8 cellular contexts compared by ENCODE assay signal in the genomic region with DNA sequence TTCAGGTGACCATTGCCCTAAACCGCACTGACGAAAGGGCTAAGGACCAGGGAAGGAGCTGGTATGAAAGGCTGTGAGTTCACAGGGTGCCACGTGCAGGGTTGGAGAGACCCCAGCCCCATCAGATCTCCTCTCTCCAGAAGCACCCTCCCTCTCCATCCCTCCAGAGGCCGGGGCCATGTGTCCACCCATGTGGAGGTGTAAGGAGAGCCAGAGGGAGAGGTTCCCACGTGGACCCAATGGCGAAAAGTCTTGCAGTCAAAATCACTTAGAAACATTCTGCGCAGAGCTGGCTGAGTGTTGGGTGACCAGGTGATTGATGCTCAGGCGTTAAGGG.
DNase-seq lines count a peak whose midpoint lies in the region; ATAC-seq and TF ChIP-seq lines count a peak whose summit lies in the region.

No MANE protein-coding gene starts in this region.

- no peak for TF ChIP-seq CTCF in BE2C (IDR thresholded peaks at IDR 0.05; ENCODE audit: low read depth, low read length)

- no peak overlapping the region for H3K27ac ChIP-seq in stomach smooth muscle (ENCODE audit: low read length)

- H3K4me1 ChIP-seq in stomach smooth muscle (ENCODE audit: control insufficient read depth, insufficient read depth, low read length), result peaks cover 27% of the 10 kb centered on the region
- no peaks in the 10 kb centered on the region for H3K4me1 ChIP-seq in BE2C

- ATAC-seq in HG02759 (IDR thresholded peaks at IDR 0.05; ENCODE audit: unreplicated experiment), result peak; percentile 2

- peaks cover 14% of the 10 kb centered on the region for H3K4me1 Mint-ChIP-seq in activated naive CD8-positive, alpha-beta T cell treated with anti-CD3 and anti-CD28 coated beads for 36 hours

- peak overlapping the region; percentile 13 for H3K4me3 Mint-ChIP-seq in activated naive CD8-positive, alpha-beta T cell treated with anti-CD3 and anti-CD28 coated beads for 36 hours

- H3K27me3 Mint-ChIP-seq in activated naive CD8-positive, alpha-beta T cell treated with anti-CD3 and anti-CD28 coated beads for 36 hours, result peaks cover 65% of the 10 kb centered on the region

- H3K4me3 ChIP-seq in iPS-18c (ENCODE audit: insufficient read depth, low read depth, low read length), result peak overlapping the region; percentile 72; the same call in 1 of the 2 replicates
- H3K4me3 ChIP-seq in stomach smooth muscle (ENCODE audit: low read length in 2 of 2), result peak overlapping the region; percentile 75 to 79
- no peak overlapping the region for H3K4me3 ChIP-seq in BE2C (ENCODE audit: low read depth, low read length)

- H3K27me3 ChIP-seq in stomach smooth muscle (ENCODE audit: control insufficient read depth in 1 of 2, insufficient read depth in 2 of 2, low read length in 2 of 2), result no peaks in the 10 kb centered on the region
- peaks cover 62% of the 10 kb centered on the region for H3K27me3 ChIP-seq in BE2C

- no peak overlapping the region for H3K27ac Mint-ChIP-seq in activated naive CD8-positive, alpha-beta T cell treated with anti-CD3 and anti-CD28 coated beads for 36 hours

- H3K9me3 ChIP-seq in iPS-18c (ENCODE audit: control insufficient read depth, insufficient read depth, low read length) (peaks cover 2% of the 10 kb centered on the region), stomach smooth muscle (ENCODE audit: control insufficient read depth in 2 of 2, low read length in 2 of 2) (no peaks in the 10 kb centered on the region), BE2C (no peaks in the 10 kb centered on the region)

- peak overlapping the region; percentile 43 for H3K9ac ChIP-seq in stomach smooth muscle (ENCODE audit: low read length in 2 of 2)

- H3K36me3 Mint-ChIP-seq in activated naive CD8-positive, alpha-beta T cell treated with anti-CD3 and anti-CD28 coated beads for 36 hours, result no peaks in the 10 kb centered on the region

- DNase-seq in activated naive CD8-positive, alpha-beta T cell treated with anti-CD3 and anti-CD28 coated beads for 36 hours, result no peak
- DNase-seq in NCI-H524 treated with DMSO at 0.1 percent for 48 hours (lab: John Stamatoyannopoulos, UW) (no peak), BE2C (no peak), SHP77 treated with DMSO at 0.1 percent for 48 hours (lab: John Stamatoyannopoulos, UW) (no peak), C1 segment of cervical spinal cord (lab: John Stamatoyannopoulos, UW) (no peak)

- no peaks in the 10 kb centered on the region for H3K36me3 ChIP-seq in stomach smooth muscle (ENCODE audit: control insufficient read depth in 2 of 2, insufficient read depth in 2 of 2, low read length in 2 of 2)
- H3K36me3 ChIP-seq in BE2C, result no peaks in the 10 kb centered on the region

- peaks cover 13% of the 10 kb centered on the region for H3K9me3 Mint-ChIP-seq in activated naive CD8-positive, alpha-beta T cell treated with anti-CD3 and anti-CD28 coated beads for 36 hours
